ENCODE assay signal across 9 cellular contexts in the genomic region with DNA sequence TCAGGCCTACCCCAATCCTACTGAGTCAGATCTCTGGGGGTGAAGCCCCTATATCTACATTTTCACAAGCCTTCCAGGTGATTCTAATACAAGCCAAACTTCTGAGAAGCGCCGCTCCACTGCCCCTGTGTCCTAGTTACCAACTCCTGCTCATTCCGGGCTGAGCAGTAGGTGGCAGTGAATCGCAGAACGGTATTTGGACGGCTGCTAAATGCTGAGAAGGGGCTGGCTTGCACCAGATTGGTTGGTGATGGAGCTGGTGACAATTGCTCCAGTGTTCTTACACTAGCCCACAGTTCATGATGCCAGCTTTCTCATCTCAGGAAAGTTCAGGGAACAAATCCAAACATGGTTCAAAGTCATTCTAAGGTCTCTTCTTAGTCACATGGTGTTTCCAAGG. TPM values are rescaled to one million over a fixed set of nuclear protein-coding genes. Genes with fewer than 3 reads are reported as not detected.
DNase-seq lines count a peak whose midpoint lies in the region; ATAC-seq and TF ChIP-seq lines count a peak whose summit lies in the region.
"Had no signal": no experiment of that assay in that cellular context is flagged by ENCODE, and none has a peak within 500 bp of the region (broad histone marks: within the 10 kb centered on the region; RNA-seq: fewer than 3 reads in every experiment).

No MANE protein-coding gene starts in this region.

- TF ChIP-seq CTCF in AG04449 (IDR thresholded peaks at IDR 0.05; ENCODE audit: insufficient read depth, low read length, missing control alignments) (peak; percentile 77), GM13977 (IDR thresholded peaks at IDR 0.05; ENCODE audit: extremely low read depth, insufficient read depth, missing control alignments) (peak; percentile 59), breast epithelium (IDR thresholded peaks at IDR 0.05) (peak in 2 of 3 donors; percentile 23 to 47)

- H3K27me3 ChIP-seq in breast epithelium, result no peaks in the 10 kb centered on the region
- H3K27me3 ChIP-seq: upper lobe of left lung had no signal

- H3K9me3 ChIP-seq in breast epithelium, result no peaks in the 10 kb centered on the region
- H3K9me3 ChIP-seq: upper lobe of left lung had no signal

- intact Hi-C loops in breast epithelium (cut with DNase I; ENCODE audit: low total_unique reads), result loop anchor here (1.0 to 5.0 kb wide), 2 partner anchors 10 to 160 kb away; no protein-coding TSS in a partner anchor

- CTCF ChIA-PET in AG04449 (lab: Yijun Ruan, JAX), result interaction anchor here (0.7 to 30.9 kb wide), 36 partner anchors 8 to 413 kb away, joined by 3 to 2759 read pairs (median 8); partner anchors contain the start of genes ARHGAP26 and FGF1

- TF ChIP-seq POLR2A in breast epithelium (IDR thresholded peaks at IDR 0.05), result no peak

- in situ Hi-C loops in GM13977 (cut with MboI; ENCODE audit: low pct_unique_long_range_greater_than_20kb, low sequenced_read_pairs, unreplicated experiment), result no loop called here

- POLR2A ChIA-PET in AG04449 (lab: Yijun Ruan, JAX), result interaction anchor here (1.2 kb wide), 1 partner anchor 172 kb away, joined by 3 read pairs; no protein-coding TSS in a partner anchor

- H3K4me3 ChIP-seq in AG04449 (ENCODE audit: low read depth, low read length), result no peak overlapping the region
- H3K4me3 ChIP-seq in breast epithelium, result no peak overlapping the region
- H3K4me3 ChIP-seq: upper lobe of left lung had no signal

- ATAC-seq in HG03442 (IDR thresholded peaks at IDR 0.05; ENCODE audit: unreplicated experiment) (peak; percentile 57), HG02840 (IDR thresholded peaks at IDR 0.05; ENCODE audit: low FRiP score, unreplicated experiment) (no peak)

- H3K4me1 ChIP-seq in breast epithelium, result peaks cover 0 to 8% of the 10 kb centered on the region in 2 donors

- no peaks in the 10 kb centered on the region for H3K36me3 ChIP-seq in breast epithelium
- H3K36me3 ChIP-seq: upper lobe of left lung had no signal

- DNase-seq in AG04449 (ENCODE audit: low read depth, low spot score), result no peak
- DNase-seq in GM13977 (ENCODE audit: low spot score), result peak; percentile 40
- DNase-seq in SHP77 (lab: John Stamatoyannopoulos, UW), result peak; percentile 55 to 79
- peak; percentile 55 to 80 for DNase-seq in breast epithelium (ENCODE audit: low spot score in 2 of 2)
- peak; percentile 71 for DNase-seq in inferior parietal cortex (ENCODE audit: extremely low spot score)
- DNase-seq in stimulated activated CD4-positive, alpha-beta T cell treated with anti-CD3 and anti-CD28 coated beads, Interleukin-4, amount 100 ng/mL, for 48 hours (ENCODE audit: low read depth in 2 of 2), result peak; percentile 16 to 27

- peak overlapping the region; percentile 63 to 87 for H3K27ac ChIP-seq in breast epithelium

RNA-seq across cellular contexts. Expression of gene FGF1, which starts 31.1 kb away (rescaled TPM):
- 10 to 100 TPM in 1 of 3 donors, 1 to 10 TPM in 1, under 1 TPM in 1; 0.32 to 20.3 (median 6.6) TPM for total RNA-seq in breast epithelium

RNA-seq across cellular contexts. Expression of gene ARHGAP26, which starts 53.2 kb away (rescaled TPM):
- 10 to 100 TPM; 33.1 to 89.0 (median 56.4) TPM for total RNA-seq in breast epithelium
